In the genomic region with DNA sequence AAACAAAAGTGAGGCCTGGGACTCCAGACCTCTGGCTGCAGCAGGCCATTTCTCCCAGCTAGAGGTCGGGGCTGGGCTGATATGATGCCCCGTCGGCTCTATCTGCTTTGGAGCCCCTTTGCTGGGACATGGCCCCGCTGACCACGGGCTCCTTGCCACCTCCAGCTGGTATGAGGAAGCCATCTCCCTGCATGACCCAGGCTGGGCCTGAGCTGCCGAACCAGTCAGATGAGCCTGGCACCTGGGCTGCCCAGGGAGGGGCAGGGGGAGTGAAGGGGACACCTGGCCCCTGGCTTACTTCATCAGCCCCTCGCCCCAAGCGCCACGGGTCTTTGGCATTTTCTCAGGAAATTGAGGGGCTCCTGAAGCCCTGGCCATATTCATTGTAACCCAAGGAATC, we compare ENCODE assay signal across 22 cellular contexts. TPM values are rescaled to one million over a fixed set of nuclear protein-coding genes. Genes with fewer than 3 reads are reported as not detected.
DNase-seq lines count a peak whose midpoint lies in the region; ATAC-seq and TF ChIP-seq lines count a peak whose summit lies in the region.
"Had no signal": no experiment of that assay in that cellular context is flagged by ENCODE, and none has a peak within 500 bp of the region (broad histone marks: within the 10 kb centered on the region; RNA-seq: fewer than 3 reads in every experiment).

No MANE protein-coding gene starts in this region.

- DNase-seq in H4 (ENCODE audit: low spot score), result peak; percentile 3
- DNase-seq in RWPE2 (ENCODE audit: low spot score), result no peak
- no peak for DNase-seq in esophagus squamous epithelium (lab: John Stamatoyannopoulos, UW)
- peak; percentile 41 for DNase-seq in osteoblast (ENCODE audit: insufficient read length, low spot score, missing footprints)
- no peak for DNase-seq in activated CD4-positive, alpha-beta T cell treated with anti-CD3 and anti-CD28 coated beads, Interleukin-2, amount 10 ng/mL, durations not matched to agents 7 days and 5 days
- no peak for DNase-seq in G401 (ENCODE audit: low spot score)
- DNase-seq in ACHN, result no peak
- DNase-seq in activated effector memory CD4-positive, alpha-beta T cell treated with Interleukin-2 at 50 U/mL for 16 hours, result no peak
- DNase-seq: activated gamma-delta T cell; activated T-cell treated with anti-CD3 and anti-CD28 coated beads, Interleukin-2, amount 50 U/mL, for 1 hour; cerebellar nuclear complex; COR-L47; DMS79; dorsolateral prefrontal cortex; NCI-H1105; NCI-H2029; stimulated activated CD4-positive, alpha-beta T cell treated with anti-CD3 and anti-CD28 coated beads, Interleukin-12 subunit alpha, Interleukin-12 subunit beta, amount 100 ng/mL, for 4 hours; stimulated activated CD4-positive, alpha-beta T cell treated with anti-CD3 and anti-CD28 coated beads, Interleukin-4, amount 100 ng/mL, for 1 hour; T-helper 1 cell had no signal

- H3K4me1 ChIP-seq in RWPE2 (ENCODE audit: insufficient read depth, poor library complexity, severe bottlenecking), result peaks cover 11% of the 10 kb centered on the region
- peaks cover 6 to 42% (median 20%) of the 10 kb centered on the region in 3 donors for H3K4me1 ChIP-seq in esophagus squamous epithelium
- H3K4me1 ChIP-seq in osteoblast (ENCODE audit: insufficient read depth, low read length), result peaks cover 6% of the 10 kb centered on the region
- H3K4me1 ChIP-seq: BLaER1 had no signal

- no peak overlapping the region for H3K4me3 Mint-ChIP-seq in activated CD4-positive, alpha-beta T cell treated with anti-CD3 and anti-CD28 coated beads, Interleukin-2, amount 10 ng/mL, durations not matched to agents 7 days and 5 days
- H3K4me3 Mint-ChIP-seq: type B pancreatic cell had no signal

- no peaks in the 10 kb centered on the region for H3K9me3 Mint-ChIP-seq in activated CD4-positive, alpha-beta T cell treated with anti-CD3 and anti-CD28 coated beads, Interleukin-2, amount 10 ng/mL, durations not matched to agents 7 days and 5 days
- H3K9me3 Mint-ChIP-seq: type B pancreatic cell had no signal

- in situ Hi-C loops in G401 (cut with HindIII; ENCODE audit: low sequenced_read_pairs) (no loop called here), ACHN (cut with HindIII; ENCODE audit: low pct_ligation_motif_present, low pct_unique_long_range_greater_than_20kb, low sequenced_read_pairs) (no loop called here)

- peaks cover 32% of the 10 kb centered on the region for H3K36me3 ChIP-seq in RWPE2 (ENCODE audit: low read depth)
- H3K36me3 ChIP-seq in esophagus squamous epithelium, result peaks cover 0 to 57% (median 6%) of the 10 kb centered on the region in 3 donors
- H3K36me3 ChIP-seq in osteoblast (ENCODE audit: insufficient read depth, low read length), result peaks cover 41% of the 10 kb centered on the region

- H2AFZ ChIP-seq in osteoblast (ENCODE audit: low read length), result no peak overlapping the region

- H3K79me2 ChIP-seq in osteoblast (ENCODE audit: insufficient read depth, low read length), result peaks cover 8% of the 10 kb centered on the region

- POLR2A ChIA-PET in activated CD4-positive, alpha-beta T cell treated with anti-CD3 and anti-CD28 coated beads, Interleukin-2, amount 10 ng/mL, durations not matched to agents 7 days and 5 days (lab: Charles Lee), result no interaction called here

- H3K27ac ChIP-seq in RWPE2 (ENCODE audit: poor library complexity, severe bottlenecking) (peak overlapping the region; percentile 74), esophagus squamous epithelium (peak overlapping the region; percentile 76 to 89 (median 84)), osteoblast (ENCODE audit: low read depth, low read length) (no peak overlapping the region)
- H3K27ac ChIP-seq: BLaER1, dorsolateral prefrontal cortex had no signal

- no peaks in the 10 kb centered on the region for H3K27me3 ChIP-seq in RWPE2 (ENCODE audit: insufficient read depth, poor library complexity, severe bottlenecking)
- H3K27me3 ChIP-seq in esophagus squamous epithelium, result no peaks in the 10 kb centered on the region
- no peaks in the 10 kb centered on the region for H3K27me3 ChIP-seq in osteoblast (ENCODE audit: insufficient read depth, low read length)
- H3K27me3 ChIP-seq: BLaER1, dorsolateral prefrontal cortex had no signal

- peaks cover 2% of the 10 kb centered on the region for H3K4me1 Mint-ChIP-seq in activated CD4-positive, alpha-beta T cell treated with anti-CD3 and anti-CD28 coated beads, Interleukin-2, amount 10 ng/mL, durations not matched to agents 7 days and 5 days

- intact Hi-C loops in esophagus squamous epithelium (cut with DNase I), result no loop called here

- H3K4me3 ChIP-seq in RWPE2 (ENCODE audit: severe bottlenecking) (no peak overlapping the region), esophagus squamous epithelium (no peak overlapping the region), osteoblast (ENCODE audit: insufficient read depth, low read length) (no peak overlapping the region)
- H3K4me3 ChIP-seq: BLaER1, dorsolateral prefrontal cortex had no signal

- H3K9me3 ChIP-seq in RWPE2 (ENCODE audit: severe bottlenecking) (no peaks in the 10 kb centered on the region), esophagus squamous epithelium (no peaks in the 10 kb centered on the region), osteoblast (ENCODE audit: low read depth, low read length) (no peaks in the 10 kb centered on the region)
- H3K9me3 ChIP-seq: BLaER1 had no signal

- TF ChIP-seq CTCF in RWPE2 (IDR thresholded peaks at IDR 0.05; ENCODE audit: poor library complexity, severe bottlenecking) (no peak), esophagus squamous epithelium (IDR thresholded peaks at IDR 0.05) (no peak), osteoblast (IDR thresholded peaks at IDR 0.05; ENCODE audit: extremely low read depth, low read depth, low read length) (no peak)

- no peak overlapping the region for H3K27ac Mint-ChIP-seq in activated CD4-positive, alpha-beta T cell treated with anti-CD3 and anti-CD28 coated beads, Interleukin-2, amount 10 ng/mL, durations not matched to agents 7 days and 5 days

- peaks cover 12% of the 10 kb centered on the region for H3K36me3 Mint-ChIP-seq in activated CD4-positive, alpha-beta T cell treated with anti-CD3 and anti-CD28 coated beads, Interleukin-2, amount 10 ng/mL, durations not matched to agents 7 days and 5 days (ENCODE audit: low read depth)

- peak; percentile 60 for ATAC-seq in RWPE2 (ENCODE audit: low read depth)
- ATAC-seq: sciatic nerve had no signal

- peaks cover 11% of the 10 kb centered on the region for H4K20me1 ChIP-seq in osteoblast (ENCODE audit: insufficient read depth, low read length)
- H4K20me1 ChIP-seq: BLaER1 had no signal

- 47 to 80% methylated on average over 1 to 4 of the region's 9 CpGs for WGBS in esophagus squamous epithelium, 2 donors

- H3K27me3 Mint-ChIP-seq in activated CD4-positive, alpha-beta T cell treated with anti-CD3 and anti-CD28 coated beads, Interleukin-2, amount 10 ng/mL, durations not matched to agents 7 days and 5 days, result no peaks in the 10 kb centered on the region
- H3K27me3 Mint-ChIP-seq: type B pancreatic cell had no signal

- TF ChIP-seq POLR2A in esophagus squamous epithelium (IDR thresholded peaks at IDR 0.05), result no peak

- CTCF ChIA-PET in activated CD4-positive, alpha-beta T cell treated with anti-CD3 and anti-CD28 coated beads, Interleukin-2, amount 10 ng/mL, durations not matched to agents 7 days and 5 days (lab: Charles Lee), result interaction anchor here (1.0 to 1.7 kb wide), 3 partner anchors 26 to 44 kb away, joined by 3 to 4 read pairs (median 3); no protein-coding TSS in a partner anchor

- H3K4me2 ChIP-seq in osteoblast (ENCODE audit: insufficient read depth, low read length), result no peak overlapping the region
- H3K4me2 ChIP-seq: BLaER1 had no signal

RNA-seq across cellular contexts. Expression of a gene that starts 7.8 kb away (rescaled TPM):
- 1.3 and 5.7 TPM in 2 replicates for total RNA-seq in H4 (2014; rRNA removed; shearing (Covaris generic))
- total RNA-seq in esophagus squamous epithelium, result 10 to 100 TPM in 3 of 4 donors, 1 to 10 TPM in 1; 7.2 to 41.4 (median 16.9) TPM
- 6.8 and 9.0 TPM in 2 replicates for total RNA-seq in osteoblast
- 1 to 10 TPM; 6.0 to 6.2 TPM for total RNA-seq in activated CD4-positive, alpha-beta T cell treated with anti-CD3 and anti-CD28 coated beads, Interleukin-2, amount 10 ng/mL, durations not matched to agents 7 days and 5 days
- 5.2 and 8.1 TPM in 2 replicates for total RNA-seq in G401 (2014; rRNA removed; shearing (Covaris generic))

RNA-seq across cellular contexts. Expression of a gene that starts 28.8 kb away (rescaled TPM):
- total RNA-seq in H4 (2014; rRNA removed; shearing (Covaris generic)), result 306 and 385 TPM in 2 replicates
- total RNA-seq in esophagus squamous epithelium, result 100 to 1,000 TPM; 114 to 129 (median 120) TPM
- 33.3 and 34.8 TPM in 2 replicates for total RNA-seq in osteoblast
- total RNA-seq in activated CD4-positive, alpha-beta T cell treated with anti-CD3 and anti-CD28 coated beads, Interleukin-2, amount 10 ng/mL, durations not matched to agents 7 days and 5 days, result 10 to 100 TPM; 91.3 to 92.5 TPM
- total RNA-seq in G401 (2014; rRNA removed; shearing (Covaris generic)), result 132 and 158 TPM in 2 replicates

RNA-seq across cellular contexts. Expression of a gene that starts 38.7 kb away (rescaled TPM):
- 19.8 and 31.9 TPM in 2 replicates for total RNA-seq in H4 (2014; rRNA removed; shearing (Covaris generic))
- total RNA-seq in esophagus squamous epithelium (10 to 100 TPM; 32.0 to 50.9 (median 37.2) TPM), osteoblast (33.7 and 35.4 TPM in 2 replicates)
- total RNA-seq in activated CD4-positive, alpha-beta T cell treated with anti-CD3 and anti-CD28 coated beads, Interleukin-2, amount 10 ng/mL, durations not matched to agents 7 days and 5 days, result 10 to 100 TPM; 46.2 to 46.6 TPM
- total RNA-seq in G401 (2014; rRNA removed; shearing (Covaris generic)), result 9.0 and 15.3 TPM in 2 replicates

Comparison
In these comparisons a context has a peak if more than half of its experiments do, and no peak if none do; other contexts are left out.
1. DNase-seq: peak in H4 (single experiment) and osteoblast (single experiment); none in RWPE2 (single experiment), esophagus squamous epithelium (single experiment), activated CD4-positive, alpha-beta T cell treated with anti-CD3 and anti-CD28 coated beads, Interleukin-2, amount 10 ng/mL, durations not matched to agents 7 days and 5 days (single experiment), G401 (single experiment), ACHN (single experiment) and activated effector memory CD4-positive, alpha-beta T cell treated with Interleukin-2 at 50 U/mL for 16 hours (single experiment).